Comparison of ENCODE assay signal across 1 cellular context in genomic region chr20:41538810-41539596, GRCh38.
TF ChIP-seq lines count a peak whose summit lies in the region.

No MANE protein-coding gene starts in this region.

TF ChIP-seq in K562, 482 proteins besides CTCF, POLR2A, EP300 and RAD21 (continued from another document):
- TF ChIP-seq, protein P1, sequence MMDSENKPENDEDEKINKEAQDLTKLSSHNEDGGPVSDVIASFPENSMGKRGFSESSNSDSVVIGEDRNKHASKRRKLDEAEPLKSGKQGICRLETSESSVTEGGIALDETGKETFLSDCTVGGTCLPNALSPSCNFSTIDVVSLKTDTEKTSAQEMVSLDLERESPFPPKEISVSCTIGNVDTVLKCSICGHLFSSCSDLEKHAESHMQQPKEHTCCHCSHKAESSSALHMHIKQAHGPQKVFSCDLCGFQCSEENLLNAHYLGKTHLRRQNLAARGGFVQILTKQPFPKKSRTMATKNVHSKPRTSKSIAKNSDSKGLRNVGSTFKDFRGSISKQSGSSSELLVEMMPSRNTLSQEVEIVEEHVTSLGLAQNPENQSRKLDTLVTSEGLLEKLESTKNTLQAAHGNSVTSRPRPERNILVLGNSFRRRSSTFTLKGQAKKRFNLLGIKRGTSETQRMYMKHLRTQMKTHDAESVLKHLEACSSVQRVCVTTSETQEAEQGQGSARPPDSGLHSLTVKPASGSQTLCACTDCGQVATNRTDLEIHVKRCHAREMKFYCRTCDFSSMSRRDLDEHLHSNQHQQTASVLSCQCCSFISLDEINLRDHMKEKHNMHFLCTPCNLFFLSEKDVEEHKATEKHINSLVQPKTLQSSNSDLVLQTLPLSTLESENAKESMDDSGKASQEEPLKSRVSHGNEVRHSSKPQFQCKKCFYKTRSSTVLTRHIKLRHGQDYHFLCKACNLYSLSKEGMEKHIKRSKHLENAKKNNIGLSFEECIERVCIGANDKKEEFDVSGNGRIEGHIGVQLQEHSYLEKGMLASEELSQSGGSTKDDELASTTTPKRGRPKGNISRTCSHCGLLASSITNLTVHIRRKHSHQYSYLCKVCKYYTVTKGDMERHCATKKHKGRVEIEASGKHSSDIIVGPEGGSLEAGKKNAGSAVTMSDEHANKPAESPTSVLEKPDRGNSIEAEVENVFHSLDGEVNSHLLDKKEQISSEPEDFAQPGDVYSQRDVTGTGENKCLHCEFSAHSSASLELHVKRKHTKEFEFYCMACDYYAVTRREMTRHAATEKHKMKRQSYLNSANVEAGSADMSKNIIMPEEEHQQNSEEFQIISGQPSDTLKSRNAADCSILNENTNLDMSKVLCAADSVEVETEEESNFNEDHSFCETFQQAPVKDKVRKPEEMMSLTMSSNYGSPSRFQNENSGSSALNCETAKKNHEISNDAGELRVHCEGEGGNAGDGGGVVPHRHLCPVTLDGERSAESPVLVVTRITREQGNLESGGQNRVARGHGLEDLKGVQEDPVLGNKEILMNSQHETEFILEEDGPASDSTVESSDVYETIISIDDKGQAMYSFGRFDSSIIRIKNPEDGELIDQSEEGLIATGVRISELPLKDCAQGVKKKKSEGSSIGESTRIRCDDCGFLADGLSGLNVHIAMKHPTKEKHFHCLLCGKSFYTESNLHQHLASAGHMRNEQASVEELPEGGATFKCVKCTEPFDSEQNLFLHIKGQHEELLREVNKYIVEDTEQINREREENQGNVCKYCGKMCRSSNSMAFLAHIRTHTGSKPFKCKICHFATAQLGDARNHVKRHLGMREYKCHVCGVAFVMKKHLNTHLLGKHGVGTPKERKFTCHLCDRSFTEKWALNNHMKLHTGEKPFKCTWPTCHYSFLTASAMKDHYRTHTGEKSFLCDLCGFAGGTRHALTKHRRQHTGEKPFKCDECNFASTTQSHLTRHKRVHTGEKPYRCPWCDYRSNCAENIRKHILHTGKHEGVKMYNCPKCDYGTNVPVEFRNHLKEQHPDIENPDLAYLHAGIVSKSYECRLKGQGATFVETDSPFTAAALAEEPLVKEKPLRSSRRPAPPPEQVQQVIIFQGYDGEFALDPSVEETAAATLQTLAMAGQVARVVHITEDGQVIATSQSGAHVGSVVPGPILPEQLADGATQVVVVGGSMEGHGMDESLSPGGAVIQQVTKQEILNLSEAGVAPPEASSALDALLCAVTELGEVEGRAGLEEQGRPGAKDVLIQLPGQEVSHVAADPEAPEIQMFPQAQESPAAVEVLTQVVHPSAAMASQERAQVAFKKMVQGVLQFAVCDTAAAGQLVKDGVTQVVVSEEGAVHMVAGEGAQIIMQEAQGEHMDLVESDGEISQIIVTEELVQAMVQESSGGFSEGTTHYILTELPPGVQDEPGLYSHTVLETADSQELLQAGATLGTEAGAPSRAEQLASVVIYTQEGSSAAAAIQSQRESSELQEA (IDR thresholded peaks at IDR 0.05; ENCODE audit: low read depth) = no peak
- TF ChIP-seq ZNF507 (tag; conservative IDR thresholded peaks at IDR 0.05) (no peak), CBX3 (IDR thresholded peaks at IDR 0.05; ENCODE audit: borderline replicate concordance in 1 of 2, low read length in 2 of 2) (peak in 1 of 2 experiments; percentile 14; a peak in 1 of 3 replicates), PHB2 (IDR thresholded peaks at IDR 0.05; ENCODE audit: low read depth) (peak; percentile 33; the same call in 1 of the 2 replicates), PRDM10 (IDR thresholded peaks at IDR 0.05; ENCODE audit: partially characterized antibody) (no peak), TAL1 (IDR thresholded peaks at IDR 0.05) (peak; percentile 78; the same call in 1 of the 2 replicates), MIER1 (IDR thresholded peaks at IDR 0.05; ENCODE audit: low read depth) (no peak), UBTF (IDR thresholded peaks at IDR 0.05; ENCODE audit: borderline replicate concordance in 1 of 2, low read depth in 2 of 2, low read length in 2 of 2) (no peak), KHSRP (IDR thresholded peaks at IDR 0.05) (no peak)
- TF ChIP-seq, protein P2, sequence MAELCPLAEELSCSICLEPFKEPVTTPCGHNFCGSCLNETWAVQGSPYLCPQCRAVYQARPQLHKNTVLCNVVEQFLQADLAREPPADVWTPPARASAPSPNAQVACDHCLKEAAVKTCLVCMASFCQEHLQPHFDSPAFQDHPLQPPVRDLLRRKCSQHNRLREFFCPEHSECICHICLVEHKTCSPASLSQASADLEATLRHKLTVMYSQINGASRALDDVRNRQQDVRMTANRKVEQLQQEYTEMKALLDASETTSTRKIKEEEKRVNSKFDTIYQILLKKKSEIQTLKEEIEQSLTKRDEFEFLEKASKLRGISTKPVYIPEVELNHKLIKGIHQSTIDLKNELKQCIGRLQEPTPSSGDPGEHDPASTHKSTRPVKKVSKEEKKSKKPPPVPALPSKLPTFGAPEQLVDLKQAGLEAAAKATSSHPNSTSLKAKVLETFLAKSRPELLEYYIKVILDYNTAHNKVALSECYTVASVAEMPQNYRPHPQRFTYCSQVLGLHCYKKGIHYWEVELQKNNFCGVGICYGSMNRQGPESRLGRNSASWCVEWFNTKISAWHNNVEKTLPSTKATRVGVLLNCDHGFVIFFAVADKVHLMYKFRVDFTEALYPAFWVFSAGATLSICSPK (IDR thresholded peaks at IDR 0.05; ENCODE audit: borderline replicate concordance) = no peak
